Comparison of ENCODE assay signal across 15 cellular contexts in genomic region chr1:35187816-35188342, GRCh38. TPM values are rescaled to one million over a fixed set of nuclear protein-coding genes. Genes with fewer than 3 reads are reported as not detected.
DNase-seq lines count a peak whose midpoint lies in the region; ATAC-seq, FAIRE-seq and TF ChIP-seq lines count a peak whose summit lies in the region.
"Had no signal": no experiment of that assay in that cellular context is flagged by ENCODE, and none has a peak within 500 bp of the region (broad histone marks: within the 10 kb centered on the region; RNA-seq: fewer than 3 reads in every experiment).

No MANE protein-coding gene starts in this region.

- H3K4me1 ChIP-seq in K562 (replicated peaks in 1 of 2; ENCODE audit: control insufficient read depth in 2 of 2, insufficient read depth in 2 of 2, low read length in 2 of 2) (peaks cover 6 to 22% of the 10 kb centered on the region in 2 experiments; a peak in 4 of 5 replicates), neural progenitor cell (peaks cover 34% of the 10 kb centered on the region)

- H3K9me3 ChIP-seq in K562 (replicated peaks; ENCODE audit: control insufficient read depth, insufficient read depth, low read depth, low read length) = no peaks in the 10 kb centered on the region
- H3K9me3 ChIP-seq in neural progenitor cell (ENCODE audit: low read depth) = no peaks in the 10 kb centered on the region
- H3K9me3 ChIP-seq: spleen had no signal

- POLR2A ChIA-PET in K562 (lab: Yijun Ruan, JAX) = interaction anchor here (0.6 to 3.8 kb wide), 5 partner anchors 8 to 400 kb away, joined by 3 to 42 read pairs (median 4); no protein-coding TSS in a partner anchor

- H3K27ac ChIP-seq in K562 (ENCODE audit: extremely low read depth, low read depth, low read length) = no peak overlapping the region
- no peak overlapping the region for H3K27ac ChIP-seq in neural progenitor cell
- H3K27ac ChIP-seq: spleen had no signal

- TF ChIP-seq EP300 in K562 (IDR thresholded peaks at IDR 0.05; ENCODE audit: low read length) = no peak

- peaks cover 80% of the 10 kb centered on the region for H3F3A ChIP-seq in neural progenitor cell (ENCODE audit: low read depth)

- H3K4me2 ChIP-seq in K562 (ENCODE audit: insufficient read depth, low read length) (no peak overlapping the region), neural progenitor cell (peak overlapping the region; percentile 91)

- peaks cover 62% of the 10 kb centered on the region for H3K4me1 Mint-ChIP-seq in T-helper 1 cell treated with Interleukin-12 subunit alpha and Interleukin-12 subunit beta and Interleukin-4 antibody, amounts not matched to agents 30 μg/mL and 1 μg/mL, for 36 hours (ENCODE audit: low read depth)
- H3K4me1 Mint-ChIP-seq in IgD-negative memory B cell (peaks cover 27 to 39% (median 37%) of the 10 kb centered on the region in 3 donors), neural progenitor cell (peaks cover 59% of the 10 kb centered on the region)

- H3K36me3 ChIP-seq in K562 (ENCODE audit: control insufficient read depth, insufficient read depth, low read length) (peaks cover 89% of the 10 kb centered on the region), neural progenitor cell (peaks cover 73% of the 10 kb centered on the region)

- 88% methylated on average over 7 of the region's 7 CpGs for WGBS in K562 (ENCODE audit: insufficient coverage, low coverage, missing lambda C conversion rate)

- DNase-seq in T-helper 1 cell (no peak), K562 (ENCODE audit: extremely low read depth in 1 of 4, low spot score in 3 of 4) (no peak), neural progenitor cell (ENCODE audit: low spot score) (no peak), SW480 (ENCODE audit: low spot score) (no peak)
- DNase-seq: 8988T, erythroblast, left colon, NCI-H1930, NCI-H774, spleen had no signal

- H3K4me3 Mint-ChIP-seq in T-helper 1 cell treated with Interleukin-12 subunit alpha and Interleukin-12 subunit beta and Interleukin-4 antibody, amounts not matched to agents 30 μg/mL and 1 μg/mL, for 36 hours = peak overlapping the region; percentile 33
- peak overlapping the region in 2 of 4 donors; percentile 2 to 97 for H3K4me3 Mint-ChIP-seq in IgD-negative memory B cell
- no peak overlapping the region for H3K4me3 Mint-ChIP-seq in neural progenitor cell

- no peak overlapping the region for H3K27ac Mint-ChIP-seq in T-helper 1 cell treated with Interleukin-12 subunit alpha and Interleukin-12 subunit beta and Interleukin-4 antibody, amounts not matched to agents 30 μg/mL and 1 μg/mL, for 36 hours
- H3K27ac Mint-ChIP-seq in IgD-negative memory B cell = peak overlapping the region in 2 of 3 donors; percentile 83 to 93
- H3K27ac Mint-ChIP-seq in neural progenitor cell = no peak overlapping the region

- no peaks in the 10 kb centered on the region for H3K27me3 ChIP-seq in K562 (ENCODE audit: control insufficient read depth in 2 of 2, insufficient read depth in 2 of 2, low read length in 2 of 2)
- no peaks in the 10 kb centered on the region for H3K27me3 ChIP-seq in neural progenitor cell
- H3K27me3 ChIP-seq: spleen had no signal

- no peak for ATAC-seq in K562
- ATAC-seq in HG02973 (IDR thresholded peaks at IDR 0.05; ENCODE audit: unreplicated experiment) = no peak
- no peak for ATAC-seq in HG03354 (IDR thresholded peaks at IDR 0.05; ENCODE audit: poor library complexity, severe bottlenecking, unreplicated experiment)
- ATAC-seq: left colon, Right ventricle myocardium inferior had no signal

- H3K9ac ChIP-seq in K562 (ENCODE audit: insufficient read depth in 1 of 2, low read depth in 2 of 2, low read length in 2 of 2) (no peak overlapping the region), neural progenitor cell (no peak overlapping the region)

- BruUV-seq in K562 (replicated peaks; lab: Mats Ljungman, UMichigan) = no TSS peak

- TF ChIP-seq CTCF in K562 (IDR thresholded peaks at IDR 0.05 in 2 of 3, conservative IDR thresholded peaks at IDR 0.05 in 1 of 3; ENCODE audit: insufficient read depth in 2 of 3, low read depth in 1 of 3, low read length in 3 of 3) (no peak), neural progenitor cell (IDR thresholded peaks at IDR 0.05) (no peak)

- no peaks in the 10 kb centered on the region for H3K27me3 Mint-ChIP-seq in T-helper 1 cell treated with Interleukin-12 subunit alpha and Interleukin-12 subunit beta and Interleukin-4 antibody, amounts not matched to agents 30 μg/mL and 1 μg/mL, for 36 hours (ENCODE audit: low read depth)
- H3K27me3 Mint-ChIP-seq in IgD-negative memory B cell (no peaks in the 10 kb centered on the region), neural progenitor cell (ENCODE audit: insufficient read depth, low read depth) (peaks cover 2% of the 10 kb centered on the region)

- intact Hi-C loops in K562 (cut with micrococcal nuclease) = loop anchor here (10.0 kb wide), 1 partner anchor 153 kb away; the partner anchor contains the start of gene ZMYM6

- CTCF ChIA-PET in K562 (lab: Yijun Ruan, JAX; ENCODE audit: low intra/inter-chr PET ratio) = no interaction called here

- H4K20me1 ChIP-seq in K562 (replicated peaks; ENCODE audit: control insufficient read depth, insufficient read depth, low read length) = peaks cover 51% of the 10 kb centered on the region
- H4K20me1 ChIP-seq in neural progenitor cell (ENCODE audit: low read depth) = peaks cover 90% of the 10 kb centered on the region

- H3K4me3 ChIP-seq in K562 (no peak overlapping the region), neural progenitor cell (peak overlapping the region; percentile 3)

- H3K79me2 ChIP-seq in K562 (ENCODE audit: control insufficient read depth, insufficient read depth, low read length) (peaks cover 97% of the 10 kb centered on the region), neural progenitor cell (ENCODE audit: low read depth) (peaks cover 100% of the 10 kb centered on the region)

- H3K9me3 Mint-ChIP-seq in T-helper 1 cell treated with Interleukin-12 subunit alpha and Interleukin-12 subunit beta and Interleukin-4 antibody, amounts not matched to agents 30 μg/mL and 1 μg/mL, for 36 hours = no peaks in the 10 kb centered on the region
- H3K9me3 Mint-ChIP-seq in IgD-negative memory B cell (no peaks in the 10 kb centered on the region), neural progenitor cell (no peaks in the 10 kb centered on the region)

- in situ Hi-C loops in K562 (cut with MboI) = no loop called here

- FAIRE-seq in K562 (lab: Jason Lieb, UNC) = no peak

- H3K9me1 ChIP-seq in K562 (ENCODE audit: control insufficient read depth, insufficient read depth, low read length) = peaks cover 13% of the 10 kb centered on the region

- H2AFZ ChIP-seq in K562 (ENCODE audit: low read depth, low read length) (no peak overlapping the region), neural progenitor cell (replicated peaks) (no peak overlapping the region)

- peaks cover 77% of the 10 kb centered on the region for H3K36me3 Mint-ChIP-seq in T-helper 1 cell treated with Interleukin-12 subunit alpha and Interleukin-12 subunit beta and Interleukin-4 antibody, amounts not matched to agents 30 μg/mL and 1 μg/mL, for 36 hours (ENCODE audit: low read depth)
- peaks cover 14% of the 10 kb centered on the region for H3K36me3 Mint-ChIP-seq in IgD-negative memory B cell
- peaks cover 71% of the 10 kb centered on the region for H3K36me3 Mint-ChIP-seq in neural progenitor cell

- TF ChIP-seq RAD21 in K562 (CRISPR knock-in tag; conservative IDR thresholded peaks at IDR 0.05 in 1 of 2, IDR thresholded peaks at IDR 0.05 in 1 of 2) = no peak

- TF ChIP-seq POLR2A in K562 (conservative IDR thresholded peaks at IDR 0.05) = peak; percentile 21; the same call in 1 of the 2 replicates

TF ChIP-seq in K562, 482 proteins besides CTCF, POLR2A, EP300 and RAD21 (continues in another document):
- no peak for TF ChIP-seq MBD1 (CRISPR knock-in tag; IDR thresholded peaks at IDR 0.05)
- peak; percentile 77; the same call in 1 of the 2 replicates for TF ChIP-seq ILF3 (IDR thresholded peaks at IDR 0.05; ENCODE audit: borderline replicate concordance)
- TF ChIP-seq EWSR1 (IDR thresholded peaks at IDR 0.05; ENCODE audit: borderline replicate concordance, low read depth, partially characterized antibody) = no peak
- TF ChIP-seq KAT7 (CRISPR knock-in tag; IDR thresholded peaks at IDR 0.05; ENCODE audit: borderline replicate concordance) = 0 out of 2 replicates have a peak, but pooled peaks have one; percentile 23
- TF ChIP-seq ZC3H4 (CRISPR knock-in tag; IDR thresholded peaks at IDR 0.05; ENCODE audit: borderline replicate concordance) = no peak
- no peak for TF ChIP-seq CBFA2T2 (conservative IDR thresholded peaks at IDR 0.05)

RNA-seq across cellular contexts. Expression of gene SFPQ, which starts 5.1 kb away (rescaled TPM):
- polyA plus RNA-seq in IgD-negative memory B cell (165 TPM), K562 (2011; rRNA removed) (135 and 164 TPM in 2 replicates), K562 (2014; fragmentation: Illumina TruSeq; extraction: Trizol) (501 and 562 TPM in 2 replicates), K562 (2014; fragmentation: Nextera tagmentation; extraction: Ambion mirVana) (10 to 100 TPM; 69.7 to 73.4 TPM), K562 (2014; rRNA removed) (266 and 399 TPM in 2 replicates)
- total RNA-seq in K562 (2011; cell fraction: chromatin; rRNA removed; ENCODE audit: low replicate concordance) = 205 and 671 TPM in 2 replicates
- total RNA-seq in K562 (2011; cell fraction: nucleolus; rRNA removed) = 112 and 137 TPM in 2 replicates
- 370 and 701 TPM in 2 replicates for total RNA-seq in K562 (2011; cell fraction: nucleoplasm; rRNA removed)
- total RNA-seq in K562 (2014; rRNA removed) (346 and 402 TPM in 2 replicates), K562 (2014; rRNA removed; fragmentation: Illumina TruSeq; extraction: Trizol) (477 and 544 TPM in 2 replicates), K562 (2015; rRNA removed; fragmentation: Illumina TruSeq; extraction: Trizol) (480 and 510 TPM in 2 replicates), K562 (2021) (341 and 367 TPM in 2 replicates), neural progenitor cell (ENCODE audit: low replicate concordance) (343 and 438 TPM in 2 replicates)
- polyA plus RNA-seq in K562 (2011; cell fraction: cytosol; rRNA removed) = 48.2 and 57.6 TPM in 2 replicates
- 222 and 300 TPM in 2 replicates for polyA plus RNA-seq in K562 (2011; cell fraction: nucleus; rRNA removed)
- 216 and 359 TPM in 2 replicates for polyA plus RNA-seq in K562 (2012)
- 261 and 336 TPM in 2 replicates for polyA minus RNA-seq in K562 (2011; rRNA and poly(A)+ RNA removed)
- polyA minus RNA-seq in K562 (2011; cell fraction: cytosol; rRNA and poly(A)+ RNA removed) = 91.0 and 96.7 TPM in 2 replicates
- 163 and 287 TPM in 2 replicates for polyA minus RNA-seq in K562 (2011; cell fraction: nucleus; rRNA and poly(A)+ RNA removed)

Comparison
In these comparisons a context has a peak if more than half of its experiments do, and no peak if none do; other contexts are left out.
1. H3K27ac Mint-ChIP-seq: peak in IgD-negative memory B cell (2 of 3); none in T-helper 1 cell treated with Interleukin-12 subunit alpha and Interleukin-12 subunit beta and Interleukin-4 antibody, amounts not matched to agents 30 μg/mL and 1 μg/mL, for 36 hours (single experiment) and neural progenitor cell (single experiment).